Comparison of ENCODE assay signal across 8 cellular contexts in the genomic region with DNA sequence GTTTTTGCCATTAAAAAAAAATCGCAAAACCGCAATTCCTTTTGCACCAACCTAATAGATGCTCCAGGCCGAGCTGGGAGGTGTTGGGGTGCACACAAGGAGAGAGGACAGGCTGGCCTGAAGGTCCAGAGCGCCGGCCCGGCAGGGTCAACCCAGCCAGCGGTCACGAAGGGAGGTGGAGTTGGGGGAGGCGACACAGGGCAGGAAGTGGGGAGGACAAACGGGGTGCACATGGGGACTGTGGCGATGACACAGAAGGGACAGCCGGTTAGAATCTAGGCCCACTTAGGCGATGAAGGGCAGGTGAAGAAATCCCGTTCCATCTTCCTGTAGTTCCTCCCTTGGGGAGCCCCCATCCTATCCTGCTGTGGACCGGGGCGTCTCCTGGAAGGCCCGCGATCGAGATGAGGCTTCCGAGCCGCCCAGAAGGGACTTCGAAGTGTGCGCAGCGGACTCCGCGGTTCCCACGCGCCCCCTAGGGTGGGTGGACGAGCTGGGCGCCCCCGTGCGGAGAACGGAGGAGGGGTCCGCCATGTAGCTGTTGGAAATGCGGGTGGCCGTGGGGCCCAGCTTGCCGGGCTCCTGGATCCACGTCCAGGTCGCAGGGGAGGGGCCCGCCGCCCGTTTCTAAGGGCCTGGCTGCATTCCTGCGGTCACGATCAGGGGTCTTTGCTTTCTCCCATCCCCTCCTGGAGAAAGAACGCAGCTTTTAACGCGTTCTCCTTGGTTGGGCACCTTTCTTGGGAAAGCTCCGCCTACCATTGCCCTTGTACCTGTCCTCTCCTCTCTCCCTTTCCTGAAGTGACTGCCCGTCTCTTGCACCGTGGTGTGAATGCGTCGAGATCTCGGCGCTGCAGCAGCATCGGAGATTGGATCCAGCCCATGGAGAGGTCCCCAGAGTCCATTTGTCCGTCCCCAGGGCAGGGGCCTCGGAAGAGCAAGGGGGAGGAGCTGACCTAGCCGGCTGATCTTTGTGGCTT. TPM values are rescaled to one million over a fixed set of nuclear protein-coding genes. Genes with fewer than 3 reads are reported as not detected.
DNase-seq lines count a peak whose midpoint lies in the region; ATAC-seq lines count a peak whose summit lies in the region.

No MANE protein-coding gene starts in this region.

- peak; percentile 65 for ATAC-seq in HG03103 (IDR thresholded peaks at IDR 0.05; ENCODE audit: low read depth, unreplicated experiment)
- ATAC-seq in activated naive CD8-positive, alpha-beta T cell treated with anti-CD3 and anti-CD28 coated beads, Interleukin-2, amount 10 ng/mL, durations not matched to agents 7 days and 5 days (ENCODE audit: low read depth): peak; percentile 52
- peak; percentile 46 for ATAC-seq in stimulated activated effector memory CD8-positive, alpha-beta T cell treated with anti-CD3 and anti-CD28 coated beads, Interleukin-12 subunit alpha, Interleukin-12 subunit beta, amount 100 ng/mL, for 72 hours
- ATAC-seq in HG02981 (IDR thresholded peaks at IDR 0.05; ENCODE audit: unreplicated experiment): no peak

- H3K4me3 Mint-ChIP-seq in activated naive CD8-positive, alpha-beta T cell treated with anti-CD3 and anti-CD28 coated beads, Interleukin-2, amount 10 ng/mL, durations not matched to agents 7 days and 5 days: peak overlapping the region; percentile 47
- peak overlapping the region; percentile 31 for H3K4me3 Mint-ChIP-seq in stimulated activated effector memory CD8-positive, alpha-beta T cell treated with anti-CD3 and anti-CD28 coated beads, Interleukin-12 subunit alpha, Interleukin-12 subunit beta, amount 100 ng/mL, for 72 hours

- no peaks in the 10 kb centered on the region for H3K9me3 Mint-ChIP-seq in activated naive CD8-positive, alpha-beta T cell treated with anti-CD3 and anti-CD28 coated beads, Interleukin-2, amount 10 ng/mL, durations not matched to agents 7 days and 5 days
- no peaks in the 10 kb centered on the region for H3K9me3 Mint-ChIP-seq in stimulated activated effector memory CD8-positive, alpha-beta T cell treated with anti-CD3 and anti-CD28 coated beads, Interleukin-12 subunit alpha, Interleukin-12 subunit beta, amount 100 ng/mL, for 72 hours

- POLR2A ChIA-PET in activated naive CD8-positive, alpha-beta T cell treated with anti-CD3 and anti-CD28 coated beads, Interleukin-2, amount 10 ng/mL, durations not matched to agents 7 days and 5 days (lab: Charles Lee): no interaction called here

- peaks cover 4% of the 10 kb centered on the region for H3K4me1 Mint-ChIP-seq in activated naive CD8-positive, alpha-beta T cell treated with anti-CD3 and anti-CD28 coated beads, Interleukin-2, amount 10 ng/mL, durations not matched to agents 7 days and 5 days
- H3K4me1 Mint-ChIP-seq in stimulated activated effector memory CD8-positive, alpha-beta T cell treated with anti-CD3 and anti-CD28 coated beads, Interleukin-12 subunit alpha, Interleukin-12 subunit beta, amount 100 ng/mL, for 72 hours: peaks cover 8% of the 10 kb centered on the region

- DNase-seq in activated naive CD8-positive, alpha-beta T cell treated with anti-CD3 and anti-CD28 coated beads, Interleukin-2, amount 10 ng/mL, durations not matched to agents 7 days and 5 days: peak; percentile 42
- DNase-seq in iPS-NIHi7 (ENCODE audit: extremely low spot score) (peak; percentile 54), NCI-H1105 (lab: John Stamatoyannopoulos, UW) (no peak), COLO829 (ENCODE audit: low spot score) (no peak), NCI-H2196 (lab: John Stamatoyannopoulos, UW; ENCODE audit: unreplicated experiment) (no peak)
- DNase-seq in stimulated activated effector memory CD8-positive, alpha-beta T cell treated with anti-CD3 and anti-CD28 coated beads, Interleukin-12 subunit alpha, Interleukin-12 subunit beta, amount 100 ng/mL, for 72 hours (ENCODE audit: low spot score in 2 of 2): no peak

- no peaks in the 10 kb centered on the region for H3K36me3 Mint-ChIP-seq in activated naive CD8-positive, alpha-beta T cell treated with anti-CD3 and anti-CD28 coated beads, Interleukin-2, amount 10 ng/mL, durations not matched to agents 7 days and 5 days
- no peaks in the 10 kb centered on the region for H3K36me3 Mint-ChIP-seq in stimulated activated effector memory CD8-positive, alpha-beta T cell treated with anti-CD3 and anti-CD28 coated beads, Interleukin-12 subunit alpha, Interleukin-12 subunit beta, amount 100 ng/mL, for 72 hours

- H3K27me3 Mint-ChIP-seq in activated naive CD8-positive, alpha-beta T cell treated with anti-CD3 and anti-CD28 coated beads, Interleukin-2, amount 10 ng/mL, durations not matched to agents 7 days and 5 days: peaks cover 24% of the 10 kb centered on the region

- no peak overlapping the region for H3K27ac Mint-ChIP-seq in activated naive CD8-positive, alpha-beta T cell treated with anti-CD3 and anti-CD28 coated beads, Interleukin-2, amount 10 ng/mL, durations not matched to agents 7 days and 5 days
- no peak overlapping the region for H3K27ac Mint-ChIP-seq in stimulated activated effector memory CD8-positive, alpha-beta T cell treated with anti-CD3 and anti-CD28 coated beads, Interleukin-12 subunit alpha, Interleukin-12 subunit beta, amount 100 ng/mL, for 72 hours

RNA-seq across cellular contexts. Expression of a gene that starts 17.0 kb away (rescaled TPM):
- 10 to 100 TPM; 15.6 to 16.5 TPM for total RNA-seq in activated naive CD8-positive, alpha-beta T cell treated with anti-CD3 and anti-CD28 coated beads, Interleukin-2, amount 10 ng/mL, durations not matched to agents 7 days and 5 days

Comparison
In these comparisons a context has a peak if more than half of its experiments do, and no peak if none do; other contexts are left out.
1. DNase-seq: peak in activated naive CD8-positive, alpha-beta T cell treated with anti-CD3 and anti-CD28 coated beads, Interleukin-2, amount 10 ng/mL, durations not matched to agents 7 days and 5 days (single experiment) and iPS-NIHi7 (single experiment); none in stimulated activated effector memory CD8-positive, alpha-beta T cell treated with anti-CD3 and anti-CD28 coated beads, Interleukin-12 subunit alpha, Interleukin-12 subunit beta, amount 100 ng/mL, for 72 hours (0 of 2), NCI-H1105 (single experiment), COLO829 (single experiment) and NCI-H2196 (single experiment).